In genomic region chr1:209797978-209798639, GRCh38 we compare ENCODE assay signal across 16 cellular contexts. TPM values are rescaled to one million over a fixed set of nuclear protein-coding genes. Genes with fewer than 3 reads are reported as not detected.
DNase-seq lines count a peak whose midpoint lies in the region; ATAC-seq, FAIRE-seq and TF ChIP-seq lines count a peak whose summit lies in the region.
"Had no signal": no experiment of that assay in that cellular context is flagged by ENCODE, and none has a peak within 500 bp of the region (broad histone marks: within the 10 kb centered on the region; RNA-seq: fewer than 3 reads in every experiment).

No MANE protein-coding gene starts in this region.

- TF ChIP-seq CTCF in SK-N-SH (IDR thresholded peaks at IDR 0.05) = peak; percentile 31
- peak; percentile 26 for TF ChIP-seq CTCF in Panc1 (IDR thresholded peaks at IDR 0.05)
- TF ChIP-seq CTCF in type B pancreatic cell (conservative IDR thresholded peaks at IDR 0.05) = no peak
- no peak for TF ChIP-seq CTCF in omental fat pad (IDR thresholded peaks at IDR 0.05)

- CTCF ChIA-PET in SK-N-SH (lab: Yijun Ruan, JAX) = interaction anchor here (0.8 to 1.6 kb wide), 2 partner anchors 11 to 25 kb away, joined by 4 read pairs; no protein-coding TSS in a partner anchor
- CTCF ChIA-PET in Panc1 (lab: Charles Lee) = no interaction called here

- H3K4me3 ChIP-seq in SK-N-SH (ENCODE audit: low read depth in 2 of 2, low read length in 1 of 2) (no peak overlapping the region), Panc1 (ENCODE audit: low read depth in 2 of 2, low read length in 2 of 2) (no peak overlapping the region), small intestine (ENCODE audit: low read depth in 1 of 2, low read length in 2 of 2) (no peak overlapping the region)
- H3K4me3 ChIP-seq: A549, lower lobe of right lung had no signal

- ATAC-seq in SK-N-SH treated with all-trans-retinoic acid at 6 μM for 48 hours = no peak
- ATAC-seq in Panc1 = no peak
- ATAC-seq in esophagus mucosa = peak; percentile 56
- ATAC-seq in omental fat pad (ENCODE audit: low FRiP score) = no peak
- ATAC-seq: activated T-helper 17 cell treated with anti-CD3 and anti-CD28 coated beads, Interleukin-2, amount 50 U/mL, for 72 hours; lower lobe of right lung had no signal

- BruUV-seq in Panc1 (replicated peaks; lab: Mats Ljungman, UMichigan) = no TSS peak

- H3K9me3 Mint-ChIP-seq in type B pancreatic cell = no peaks in the 10 kb centered on the region
- H3K9me3 Mint-ChIP-seq: activated T-helper 17 cell treated with anti-CD3 and anti-CD28 coated beads, Interleukin-2, amount 50 U/mL, for 72 hours had no signal

- H3K27ac ChIP-seq in SK-N-SH (ENCODE audit: low read depth in 2 of 2, low read length in 1 of 2) (no peak overlapping the region), Panc1 (ENCODE audit: low read length) (no peak overlapping the region), small intestine (ENCODE audit: low read depth in 1 of 2, low read length in 1 of 2) (no peak overlapping the region)
- H3K27ac ChIP-seq: A549, lower lobe of right lung had no signal

- H3K27me3 Mint-ChIP-seq in type B pancreatic cell = peaks cover 10% of the 10 kb centered on the region

- H3K4me2 ChIP-seq in SK-N-SH = no peak overlapping the region
- H3K4me2 ChIP-seq: A549 had no signal

- intact Hi-C loops in Panc1 (cut with micrococcal nuclease; ENCODE audit: unreplicated experiment) = no loop called here

- H3K4me1 Mint-ChIP-seq in type B pancreatic cell (ENCODE audit: unreplicated experiment) = no peaks in the 10 kb centered on the region

- H3K79me2 ChIP-seq in SK-N-SH (ENCODE audit: insufficient read depth) = no peaks in the 10 kb centered on the region

- no peak overlapping the region for H3K9ac ChIP-seq in SK-N-SH

- TF ChIP-seq RAD21 in SK-N-SH (IDR thresholded peaks at IDR 0.05; ENCODE audit: low read length) = no peak

- H3K9me3 ChIP-seq in SK-N-SH (no peaks in the 10 kb centered on the region), Panc1 (ENCODE audit: control insufficient read depth, insufficient read depth, low read depth, low read length) (no peaks in the 10 kb centered on the region), small intestine (ENCODE audit: control insufficient read depth, low read depth) (no peaks in the 10 kb centered on the region)
- H3K9me3 ChIP-seq: A549, lower lobe of right lung had no signal

- FAIRE-seq in small intestine (lab: Jason Lieb, UNC) = no peak
- FAIRE-seq in HTR-8/SVneo (lab: Jason Lieb, UNC) = no peak
- FAIRE-seq: A549 had no signal

- peaks cover 37% of the 10 kb centered on the region for H3K36me3 Mint-ChIP-seq in type B pancreatic cell

- TF ChIP-seq EP300 in SK-N-SH (IDR thresholded peaks at IDR 0.05; ENCODE audit: borderline replicate concordance in 1 of 2, low read depth in 1 of 2, low read length in 1 of 2) = no peak

- H3K27me3 ChIP-seq in SK-N-SH (ENCODE audit: insufficient read depth) = no peaks in the 10 kb centered on the region
- peaks cover 3% of the 10 kb centered on the region for H3K27me3 ChIP-seq in Panc1 (ENCODE audit: control insufficient read depth, insufficient read depth, low read length)
- no peaks in the 10 kb centered on the region for H3K27me3 ChIP-seq in small intestine (ENCODE audit: control insufficient read depth in 2 of 2, insufficient read depth in 2 of 2, low read length in 2 of 2)

- peaks cover 16 to 36% of the 10 kb centered on the region in 2 experiments; a peak in 3 of 4 replicates for H3K4me1 ChIP-seq in SK-N-SH (ENCODE audit: control insufficient read depth in 1 of 2, insufficient read depth in 2 of 2, low read depth in 1 of 2, low read length in 1 of 2)
- H3K4me1 ChIP-seq in Panc1 (ENCODE audit: control insufficient read depth, insufficient read depth, low read length) = no peaks in the 10 kb centered on the region
- peaks cover 0 to 6% of the 10 kb centered on the region in 2 donors for H3K4me1 ChIP-seq in small intestine (ENCODE audit: control insufficient read depth in 2 of 2, insufficient read depth in 1 of 2, low read depth in 1 of 2, low read length in 1 of 2)
- H3K4me1 ChIP-seq: A549, lower lobe of right lung had no signal

- peak overlapping the region; percentile 38 for H3K27ac Mint-ChIP-seq in type B pancreatic cell
- H3K27ac Mint-ChIP-seq: activated T-helper 17 cell treated with anti-CD3 and anti-CD28 coated beads, Interleukin-2, amount 50 U/mL, for 72 hours had no signal

- H3F3A ChIP-seq in SK-N-SH (replicated peaks; ENCODE audit: insufficient read depth) = peaks cover 11% of the 10 kb centered on the region

- no peaks in the 10 kb centered on the region for H4K20me1 ChIP-seq in SK-N-SH (ENCODE audit: insufficient read depth)

- DNase-seq in SK-N-SH (no peak), Panc1 (ENCODE audit: low read depth, low spot score) (no peak), type B pancreatic cell (ENCODE audit: extremely low spot score, unreplicated experiment) (no peak), small intestine (no peak), HTR-8/SVneo (ENCODE audit: insufficient read length, low spot score) (no peak), omental fat pad (ENCODE audit: low spot score) (no peak)
- DNase-seq: activated CD4-positive, CD25-positive, alpha-beta regulatory T cell; cerebellar nuclear complex; GOT3; lower lobe of right lung had no signal

- H3K9me2 ChIP-seq in SK-N-SH = no peaks in the 10 kb centered on the region

- POLR2A ChIA-PET in SK-N-SH (lab: Yijun Ruan, JAX) = no interaction called here
- POLR2A ChIA-PET in Panc1 (lab: Charles Lee) = no interaction called here

- in situ Hi-C loops in Panc1 (cut with HindIII; ENCODE audit: low pct_unique_long_range_greater_than_20kb, low sequenced_read_pairs) = no loop called here

- no peaks in the 10 kb centered on the region for H3K36me3 ChIP-seq in SK-N-SH (replicated peaks in 1 of 2; ENCODE audit: control insufficient read depth in 1 of 2, insufficient read depth in 2 of 2, low read length in 1 of 2)
- no peaks in the 10 kb centered on the region for H3K36me3 ChIP-seq in Panc1 (ENCODE audit: control insufficient read depth, insufficient read depth, low read length)
- H3K36me3 ChIP-seq in small intestine (ENCODE audit: control insufficient read depth in 2 of 2, insufficient read depth in 2 of 2, low read length in 2 of 2) = peaks cover 2% of the 10 kb centered on the region in 2 donors

- WGBS in SK-N-SH (ENCODE audit: low lambda C conversion rate) = 80% methylated on average over 8 of the region's 9 CpGs
- WGBS in small intestine, 3 donors = 68 to 76% (median 70%) methylated on average over 9 of the region's 9 CpGs

- H3K4me3 Mint-ChIP-seq in type B pancreatic cell = no peak overlapping the region
- H3K4me3 Mint-ChIP-seq: activated T-helper 17 cell treated with anti-CD3 and anti-CD28 coated beads, Interleukin-2, amount 50 U/mL, for 72 hours had no signal

- H2AFZ ChIP-seq in SK-N-SH (ENCODE audit: low read depth) = no peak overlapping the region

TF ChIP-seq in SK-N-SH treated with all-trans-retinoic acid at 6 μM for 48 hours, 23 proteins besides CTCF, POLR2A, EP300 and RAD21 (continues in another document):
- TF ChIP-seq SNAI2 (CRISPR knock-in tag; IDR thresholded peaks at IDR 0.05) = no peak
- no peak for TF ChIP-seq ZFP3 (CRISPR knock-in tag; IDR thresholded peaks at IDR 0.05)
- TF ChIP-seq ARNTL (CRISPR knock-in tag; IDR thresholded peaks at IDR 0.05; ENCODE audit: borderline replicate concordance, low read depth) = no peak
- TF ChIP-seq ZNF70 (CRISPR knock-in tag; IDR thresholded peaks at IDR 0.05) = no peak
- no peak for TF ChIP-seq ZFP30 (CRISPR knock-in tag; IDR thresholded peaks at IDR 0.05)
- no peak for TF ChIP-seq ISL1 (CRISPR knock-in tag; IDR thresholded peaks at IDR 0.05)
- no peak for TF ChIP-seq ZNF8 (CRISPR knock-in tag; IDR thresholded peaks at IDR 0.05)
- no peak for TF ChIP-seq ZC3H10 (CRISPR knock-in tag; IDR thresholded peaks at IDR 0.05)

RNA-seq across cellular contexts. Expression of gene IRF6, which starts 7.8 kb away (rescaled TPM):
- polyA plus RNA-seq in SK-N-SH (2012; rRNA removed) (0.94 and 1.6 TPM in 2 replicates), small intestine (10 to 100 TPM; 26.8 to 34.9 (median 29.5) TPM)
- polyA plus RNA-seq in SK-N-SH (2012; cell fraction: cytosol; rRNA removed) = 0.77 and 1.0 TPM in 2 replicates
- 1.6 and 3.0 TPM in 2 replicates for polyA plus RNA-seq in SK-N-SH (2012; cell fraction: nucleus; rRNA removed)
- total RNA-seq in Panc1 (2021; ENCODE audit: unreplicated experiment) (0.64 TPM), esophagus mucosa (159 TPM), type B pancreatic cell (ENCODE audit: low replicate concordance) (28.2 and 67.4 TPM in 2 replicates), omental fat pad (1 to 10 TPM in 2 of 4 donors, under 1 TPM in 2; 0.44 to 1.4 (median 1.0) TPM)
- polyA plus RNA-seq in Panc1 (2012; ENCODE audit: insufficient read length) = 0.28 TPM
- total RNA-seq: Daoy had no signal

RNA-seq across cellular contexts. Expression of gene C1orf74, which starts 13.8 kb away (rescaled TPM):
- polyA plus RNA-seq in SK-N-SH (2012; rRNA removed) (1.5 and 2.1 TPM in 2 replicates), small intestine (1 to 10 TPM in 1 of 3 donors, under 1 TPM in 2; 0.45 to 2.0 (median 0.81) TPM)
- polyA plus RNA-seq in SK-N-SH (2012; cell fraction: cytosol; rRNA removed) = 1.7 and 1.9 TPM in 2 replicates
- 1.4 and 2.2 TPM in 2 replicates for polyA plus RNA-seq in SK-N-SH (2012; cell fraction: nucleus; rRNA removed)
- total RNA-seq in Panc1 (2021; ENCODE audit: unreplicated experiment) (1.7 TPM), esophagus mucosa (6.3 TPM), type B pancreatic cell (ENCODE audit: low replicate concordance) (3.6 TPM in 2 replicates), omental fat pad (1 to 10 TPM in 2 of 4 donors, under 1 TPM in 2; 0.37 to 1.9 (median 1.0) TPM)
- 0.97 TPM for polyA plus RNA-seq in Panc1 (2012; ENCODE audit: insufficient read length)

RNA-seq across cellular contexts. Expression of gene UTP25, which starts 29.7 kb away (rescaled TPM):
- 6.3 and 9.3 TPM in 2 replicates for polyA plus RNA-seq in SK-N-SH (2012; rRNA removed)
- 6.3 and 7.1 TPM in 2 replicates for polyA plus RNA-seq in SK-N-SH (2012; cell fraction: cytosol; rRNA removed)
- polyA plus RNA-seq in SK-N-SH (2012; cell fraction: nucleus; rRNA removed) = 8.9 and 16.0 TPM in 2 replicates
- total RNA-seq in Panc1 (2021; ENCODE audit: unreplicated experiment) = 9.5 TPM
- 4.0 TPM for polyA plus RNA-seq in Panc1 (2012; ENCODE audit: insufficient read length)
- total RNA-seq in esophagus mucosa = 4.9 TPM
- 8.4 and 9.4 TPM in 2 replicates for total RNA-seq in type B pancreatic cell (ENCODE audit: low replicate concordance)
- 1 to 10 TPM in 2 of 3 donors, under 1 TPM in 1; 0.89 to 3.4 (median 1.1) TPM for polyA plus RNA-seq in small intestine
- total RNA-seq in omental fat pad = 10 to 100 TPM in 1 of 4 donors, 1 to 10 TPM in 3; 6.6 to 18.5 (median 9.2) TPM

RNA-seq across cellular contexts. Expression of gene TRAF3IP3, which starts 42.3 kb away (rescaled TPM):
- polyA plus RNA-seq in SK-N-SH (2012; rRNA removed) (0.31 and 0.60 TPM in 2 replicates), small intestine (1 to 10 TPM; 1.1 to 8.4 (median 3.3) TPM)
- polyA plus RNA-seq in SK-N-SH (2012; cell fraction: cytosol; rRNA removed) = 0.27 and 0.39 TPM in 2 replicates
- polyA plus RNA-seq in SK-N-SH (2012; cell fraction: nucleus; rRNA removed) = 1.0 and 1.1 TPM in 2 replicates
- total RNA-seq in Panc1 (2021; ENCODE audit: unreplicated experiment) (0.67 TPM), esophagus mucosa (0.80 TPM), type B pancreatic cell (ENCODE audit: low replicate concordance) (1.7 TPM in 1 of 2 replicates, not detected in the other), omental fat pad (1 to 10 TPM; 2.5 to 9.0 (median 3.6) TPM)
- polyA plus RNA-seq in Panc1 (2012; ENCODE audit: insufficient read length) = not detected
- total RNA-seq: Daoy, pulmonary artery endothelial cell had no signal
- polyA plus RNA-seq: A549 had no signal

Comparison
In these comparisons a context has a peak if more than half of its experiments do, and no peak if none do; other contexts are left out.
1. CTCF ChIP-seq: peak in SK-N-SH (single experiment) and Panc1 (single experiment); none in type B pancreatic cell (single experiment) and omental fat pad (0 of 3).
2. RNA of gene IRF6, which starts 7.8 kb away (total RNA-seq): 159 TPM in esophagus mucosa (single experiment) and 28.2 to 67.4 TPM in type B pancreatic cell; 0.44 to 1.4 TPM in omental fat pad and 0.64 TPM in Panc1 (single experiment); every median in the first group is over 10 times any median in the second.